ENCODE assay signal across 18 cellular contexts in genomic region chr17:81308161-81308560, GRCh38.
"Had no signal": no experiment of that assay in that cellular context is flagged by ENCODE, and none has a peak within 500 bp of the region (broad histone marks: within the 10 kb centered on the region; RNA-seq: fewer than 3 reads in every experiment).

No MANE protein-coding gene starts in this region.

- ATAC-seq: activated CD4-positive, alpha-beta T cell treated with anti-CD3 and anti-CD28 coated beads for 36 hours; activated CD8-positive, alpha-beta memory T cell treated with anti-CD3 and anti-CD28 coated beads, Interleukin-2, amount 10 ng/mL, durations not matched to agents 7 days and 5 days; stimulated activated naive CD8-positive, alpha-beta T cell treated with anti-CD3 and anti-CD28 coated beads, Interleukin-15, Interleukin-2, amounts not matched to agents 100 U/mL and 50 U/mL, for 24 hours; T-helper 17 cell had no signal

- DNase-seq: activated CD4-positive, alpha-beta memory T cell treated with anti-CD3 and anti-CD28 coated beads for 36 hours; activated CD4-positive, alpha-beta T cell treated with anti-CD3 and anti-CD28 coated beads for 36 hours; activated CD8-positive, alpha-beta memory T cell treated with anti-CD3 and anti-CD28 coated beads, Interleukin-2, amount 10 ng/mL, durations not matched to agents 7 days and 5 days; activated naive CD4-positive, alpha-beta T cell treated with anti-CD3 and anti-CD28 coated beads for 36 hours; activated T-cell treated with anti-CD3 and anti-CD28 coated beads, Interleukin-2, amount 50 U/mL, for 1 hour; immature natural killer cell; naive thymus-derived CD4-positive, alpha-beta T cell; posterior cingulate gyrus; small intestine; stimulated activated naive CD8-positive, alpha-beta T cell treated with anti-CD3 and anti-CD28 coated beads, Interleukin-15, Interleukin-2, amounts not matched to agents 100 U/mL and 50 U/mL, for 24 hours; T-helper 17 cell; WERI-Rb-1 had no signal

- H3K36me3 Mint-ChIP-seq: activated CD4-positive, alpha-beta memory T cell treated with anti-CD3 and anti-CD28 coated beads for 36 hours; activated CD8-positive, alpha-beta memory T cell treated with anti-CD3 and anti-CD28 coated beads, Interleukin-2, amount 10 ng/mL, durations not matched to agents 7 days and 5 days; immature natural killer cell; naive thymus-derived CD4-positive, alpha-beta T cell had no signal

- H3K27me3 ChIP-seq: ascending aorta, right atrium auricular region, suprapubic skin, upper lobe of left lung had no signal

- H3K36me3 ChIP-seq: ascending aorta, right atrium auricular region, suprapubic skin, upper lobe of left lung, WERI-Rb-1 had no signal

- H3K9me3 ChIP-seq: ascending aorta, mucosa of descending colon, right atrium auricular region, suprapubic skin, upper lobe of left lung had no signal

- H3K9me3 Mint-ChIP-seq: activated CD4-positive, alpha-beta memory T cell treated with anti-CD3 and anti-CD28 coated beads for 36 hours; activated naive CD4-positive, alpha-beta T cell treated with anti-CD3 and anti-CD28 coated beads for 36 hours; activated T-helper 2 cell treated with anti-CD3 and anti-CD28 coated beads, Interferon-gamma antibody, Interleukin-2, Interleukin-4, amounts not matched to agents 10 μg/mL and 5 μg/mL and 100 μg/mL, durations not matched to agents 14 hours and 24 hours and 36 hours; immature natural killer cell had no signal

- H3K27ac ChIP-seq: ascending aorta, WERI-Rb-1 had no signal

- H3K27ac Mint-ChIP-seq: activated CD4-positive, alpha-beta memory T cell treated with anti-CD3 and anti-CD28 coated beads for 36 hours; activated CD4-positive, alpha-beta T cell treated with anti-CD3 and anti-CD28 coated beads for 36 hours; activated CD8-positive, alpha-beta memory T cell treated with anti-CD3 and anti-CD28 coated beads, Interleukin-2, amount 10 ng/mL, durations not matched to agents 7 days and 5 days; activated naive CD4-positive, alpha-beta T cell treated with anti-CD3 and anti-CD28 coated beads for 36 hours; activated T-helper 2 cell treated with anti-CD3 and anti-CD28 coated beads, Interferon-gamma antibody, Interleukin-2, Interleukin-4, amounts not matched to agents 10 μg/mL and 5 μg/mL and 100 μg/mL, durations not matched to agents 14 hours and 24 hours and 36 hours; immature natural killer cell; T-helper 17 cell had no signal

- H3K4me3 Mint-ChIP-seq: activated CD4-positive, alpha-beta memory T cell treated with anti-CD3 and anti-CD28 coated beads for 36 hours; activated CD4-positive, alpha-beta T cell treated with anti-CD3 and anti-CD28 coated beads for 36 hours; activated CD8-positive, alpha-beta memory T cell treated with anti-CD3 and anti-CD28 coated beads, Interleukin-2, amount 10 ng/mL, durations not matched to agents 7 days and 5 days; activated naive CD4-positive, alpha-beta T cell treated with anti-CD3 and anti-CD28 coated beads for 36 hours; immature natural killer cell; naive thymus-derived CD4-positive, alpha-beta T cell had no signal
